32 cellular contexts compared by ENCODE assay signal in genomic region chr11:124429599-124429998, GRCh38. TPM values are rescaled to one million over a fixed set of nuclear protein-coding genes. Genes with fewer than 3 reads are reported as not detected.
"Had no signal": no experiment of that assay in that cellular context is flagged by ENCODE, and none has a peak within 500 bp of the region (broad histone marks: within the 10 kb centered on the region; RNA-seq: fewer than 3 reads in every experiment).

No MANE protein-coding gene starts in this region.

- H3K4me3 ChIP-seq: stomach, suprapubic skin, testis, thoracic aorta, thyroid gland, tibial artery, tibial nerve, transverse colon, upper lobe of left lung, upper lobe of right lung, uterus, vagina had no signal

- H3K27me3 ChIP-seq: stomach, suprapubic skin, testis, thyroid gland, tibial artery, tibial nerve, transverse colon, upper lobe of left lung, upper lobe of right lung, uterus, vagina had no signal

- ATAC-seq: stimulated activated effector memory CD8-positive, alpha-beta T cell treated with anti-CD3 and anti-CD28 coated beads, Interleukin-12 subunit alpha, Interleukin-12 subunit beta, amount 100 ng/mL, for 72 hours; stimulated activated memory B cell treated with anti-CD40 and anti-IgM and Interleukin-4, amounts not matched to agents 10 μg/mL and 1 μg/mL and 100 μg/mL, for 72 hours; stimulated activated naive B cell treated with anti-CD40 and anti-IgM and Interleukin-4, amounts not matched to agents 10 μg/mL and 1 μg/mL and 100 μg/mL, for 72 hours; stimulated activated naive CD8-positive, alpha-beta T cell treated with anti-CD3 and anti-CD28 coated beads, Interleukin-15, amount 100 ng/mL, for 72 hours; stimulated activated naive CD8-positive, alpha-beta T cell treated with anti-CD3 and anti-CD28 coated beads, Interleukin-15, Interleukin-2, amounts not matched to agents 100 U/mL and 50 U/mL, for 24 hours; upper lobe of right lung had no signal

- H3K36me3 ChIP-seq: stomach, suprapubic skin, thoracic aorta, thyroid gland, tibial artery, tibial nerve, transverse colon, upper lobe of left lung, upper lobe of right lung, uterus, vagina had no signal

- H3K4me1 ChIP-seq: stomach, suprapubic skin, testis, thyroid gland, tibial artery, tibial nerve, transverse colon, upper lobe of left lung, upper lobe of right lung, uterus, vagina had no signal

- DNase-seq: stimulated activated CD4-positive, alpha-beta T cell treated with anti-CD3 and anti-CD28 coated beads, Interleukin-2, amount 100 ng/mL, for 48 hours; stimulated activated CD4-positive, alpha-beta T cell treated with anti-CD3 and anti-CD28 coated beads, Interleukin-4, amount 100 ng/mL, for 1 hour; stimulated activated CD4-positive, alpha-beta T cell treated with anti-CD3 and anti-CD28 coated beads, Interleukin-4, amount 100 ng/mL, for 24 hours; stimulated activated CD4-positive, alpha-beta T cell treated with anti-CD3 and anti-CD28 coated beads, Interleukin-4, amount 100 ng/mL, for 4 hours; stimulated activated CD8-positive, alpha-beta memory T cell treated with anti-CD3 and anti-CD28 coated beads, Interleukin-4, amount 100 ng/mL, for 48 hours; stimulated activated naive B cell treated with anti-CD40 and anti-IgM and Interleukin-4, amounts not matched to agents 10 μg/mL and 1 μg/mL and 100 μg/mL, for 72 hours; stimulated activated naive CD4-positive, alpha-beta T cell; stimulated activated naive CD4-positive, alpha-beta T cell treated with Interleukin-2 at 50 U/mL for 16 hours; stimulated activated naive CD8-positive, alpha-beta T cell treated with anti-CD3 and anti-CD28 coated beads, Interleukin-15, amount 100 ng/mL, for 72 hours; stimulated activated naive CD8-positive, alpha-beta T cell treated with anti-CD3 and anti-CD28 coated beads, Interleukin-15, Interleukin-2, amounts not matched to agents 100 U/mL and 50 U/mL, for 24 hours; stomach; substantia nigra; testis; thyroid gland; tibial artery; transverse colon; trophoblast cell; upper lobe of left lung; upper lobe of right lung; uterus had no signal

- FAIRE-seq: urothelium cell line had no signal

- H3K9me3 ChIP-seq: suprapubic skin, testis, thoracic aorta, thyroid gland, tibial artery, transverse colon, upper lobe of left lung, upper lobe of right lung, uterus, vagina had no signal

- H3K27ac ChIP-seq: stomach, suprapubic skin, testis, thoracic aorta, thyroid gland, tibial artery, tibial nerve, transverse colon, upper lobe of left lung, upper lobe of right lung, uterus, vagina had no signal

RNA-seq across cellular contexts. Expression of gene OR8B4, which starts 4.9 kb away (rescaled TPM):
- total RNA-seq: stomach, subcutaneous adipose tissue, suprapubic skin, temporal lobe, testis, thoracic aorta, thyroid gland, tibial nerve, transverse colon, upper lobe of left lung, upper lobe of right lung, ureter, urinary bladder, uterus, vagina had no signal
- polyA plus RNA-seq: stomach, thymus, urinary bladder had no signal

RNA-seq across cellular contexts. Expression of gene OR8B8, which starts 15.9 kb away (rescaled TPM):
- total RNA-seq: stomach, subcutaneous adipose tissue, suprapubic skin, temporal lobe, testis, thoracic aorta, thyroid gland, tibial nerve, transverse colon, upper lobe of left lung, upper lobe of right lung, ureter, urinary bladder, uterus, vagina had no signal
- polyA plus RNA-seq: stomach, urinary bladder had no signal

RNA-seq across cellular contexts. Expression of gene OR8B3, which starts 30.8 kb away (rescaled TPM):
- total RNA-seq: stomach, subcutaneous adipose tissue, suprapubic skin, temporal lobe, testis, thoracic aorta, thyroid gland, tibial nerve, transverse colon, upper lobe of left lung, upper lobe of right lung, ureter, urinary bladder, uterus, vagina had no signal
- polyA plus RNA-seq: stomach, thymus, urinary bladder had no signal

RNA-seq across cellular contexts. Expression of gene OR8B2, which starts 45.3 kb away (rescaled TPM):
- total RNA-seq: stomach, subcutaneous adipose tissue, suprapubic skin, temporal lobe, testis, thoracic aorta, thyroid gland, tibial nerve, transverse colon, upper lobe of left lung, upper lobe of right lung, ureter, urinary bladder, uterus, vagina had no signal
- polyA plus RNA-seq: stomach, urinary bladder had no signal
